26 cellular contexts compared by ENCODE assay signal in the genomic region with DNA sequence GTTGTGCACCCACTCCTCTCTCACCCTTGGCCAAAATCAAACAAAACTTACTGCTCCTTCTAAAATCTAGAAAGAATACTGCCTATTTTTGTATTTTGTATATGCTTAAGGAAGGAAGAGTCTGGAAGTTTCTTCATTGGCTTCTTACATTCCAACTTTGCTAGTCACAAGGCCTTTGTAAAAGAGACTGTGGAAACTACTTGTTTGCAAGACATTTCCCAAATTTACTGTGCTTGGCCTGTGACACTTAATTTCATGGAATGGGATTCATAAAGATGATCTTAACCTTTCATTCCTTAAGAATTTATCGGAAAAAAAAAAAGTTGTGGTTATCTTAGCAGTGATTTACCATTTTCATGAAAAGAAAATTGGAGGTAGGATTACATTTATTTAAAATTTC.
DNase-seq lines count a peak whose midpoint lies in the region; ATAC-seq and TF ChIP-seq lines count a peak whose summit lies in the region.
"Had no signal": no experiment of that assay in that cellular context is flagged by ENCODE, and none has a peak within 500 bp of the region (broad histone marks: within the 10 kb centered on the region; RNA-seq: fewer than 3 reads in every experiment).

No MANE protein-coding gene starts in this region.

- TF ChIP-seq CTCF in AG04449 (IDR thresholded peaks at IDR 0.05; ENCODE audit: insufficient read depth, low read length, missing control alignments) (no peak), fibroblast of pulmonary artery (IDR thresholded peaks at IDR 0.05; ENCODE audit: low read length, missing control alignments) (no peak)

- POLR2A ChIA-PET in AG04449 (lab: Yijun Ruan, JAX): no interaction called here

- H3K4me1 Mint-ChIP-seq in stimulated activated effector memory CD8-positive, alpha-beta T cell treated with anti-CD3 and anti-CD28 coated beads, Interleukin-12 subunit alpha, Interleukin-12 subunit beta, amount 100 ng/mL, for 72 hours: no peaks in the 10 kb centered on the region
- H3K4me1 Mint-ChIP-seq: nephron progenitor cell had no signal

- H3K36me3 Mint-ChIP-seq in stimulated activated effector memory CD8-positive, alpha-beta T cell treated with anti-CD3 and anti-CD28 coated beads, Interleukin-12 subunit alpha, Interleukin-12 subunit beta, amount 100 ng/mL, for 72 hours: peaks cover 24% of the 10 kb centered on the region

- CTCF ChIA-PET in AG04449 (lab: Yijun Ruan, JAX): no interaction called here

- H3K9me3 Mint-ChIP-seq in stimulated activated effector memory CD8-positive, alpha-beta T cell treated with anti-CD3 and anti-CD28 coated beads, Interleukin-12 subunit alpha, Interleukin-12 subunit beta, amount 100 ng/mL, for 72 hours: no peaks in the 10 kb centered on the region
- H3K9me3 Mint-ChIP-seq: activated naive CD4-positive, alpha-beta T cell treated with anti-CD3 and anti-CD28 coated beads for 36 hours; nephron progenitor cell had no signal

- no peak overlapping the region for H3K4me3 Mint-ChIP-seq in stimulated activated effector memory CD8-positive, alpha-beta T cell treated with anti-CD3 and anti-CD28 coated beads, Interleukin-12 subunit alpha, Interleukin-12 subunit beta, amount 100 ng/mL, for 72 hours
- H3K4me3 Mint-ChIP-seq: activated naive CD4-positive, alpha-beta T cell treated with anti-CD3 and anti-CD28 coated beads for 36 hours; nephron progenitor cell had no signal

- no peak overlapping the region for H3K27ac Mint-ChIP-seq in stimulated activated effector memory CD8-positive, alpha-beta T cell treated with anti-CD3 and anti-CD28 coated beads, Interleukin-12 subunit alpha, Interleukin-12 subunit beta, amount 100 ng/mL, for 72 hours
- H3K27ac Mint-ChIP-seq: activated naive CD4-positive, alpha-beta T cell treated with anti-CD3 and anti-CD28 coated beads for 36 hours; nephron progenitor cell had no signal

- H3K4me3 ChIP-seq in AG04449 (ENCODE audit: low read depth, low read length) (no peak overlapping the region), fibroblast of pulmonary artery (replicated peaks; ENCODE audit: low read depth, low read length) (no peak overlapping the region)
- H3K4me3 ChIP-seq: BLaER1 treated with 17β-estradiol and CSF1 and Interleukin-3, amounts not matched to agents 10 nM and 100 nM; gastrocnemius medialis; lung; skin epidermis; transverse colon had no signal

- DNase-seq in AG04449 (ENCODE audit: low read depth, low spot score): peak; percentile 31
- peak; percentile 50 for DNase-seq in GM04504 (ENCODE audit: low read depth)
- peak; percentile 4 for DNase-seq in astrocyte of the hippocampus (ENCODE audit: low read depth, low spot score)
- peak; percentile 23 for DNase-seq in fibroblast of pulmonary artery (ENCODE audit: low read depth)
- no peak for DNase-seq in activated gamma-delta T cell treated with Interleukin-2 at 50 U/mL for 16 hours
- no peak for DNase-seq in stimulated activated effector memory CD8-positive, alpha-beta T cell treated with anti-CD3 and anti-CD28 coated beads, Interleukin-12 subunit alpha, Interleukin-12 subunit beta, amount 100 ng/mL, for 72 hours (ENCODE audit: low spot score in 2 of 2)
- DNase-seq in SK-N-DZ (ENCODE audit: low spot score): no peak
- DNase-seq: activated naive CD4-positive, alpha-beta T cell treated with anti-CD3 and anti-CD28 coated beads for 36 hours; amygdala; COR-L47; dermis blood vessel endothelial cell; DMS79; gastrocnemius medialis; NCI-H187 treated with DMSO at 0.1 percent for 48 hours; NCI-H2171 treated with DMSO at 0.1 percent for 48 hours; NCI-H526; nephron progenitor cell; SIG-M5; stimulated activated CD8-positive, alpha-beta memory T cell treated with anti-CD3 and anti-CD28 coated beads, Interleukin-4, amount 100 ng/mL, for 48 hours; T1000; transverse colon had no signal

- ATAC-seq in activated CD4-positive, CD25-positive, alpha-beta regulatory T cell treated with anti-CD3 and anti-CD28 coated beads, Interleukin-2, amount 50 U/mL, for 24 hours: no peak
- no peak for ATAC-seq in stimulated activated effector memory CD8-positive, alpha-beta T cell treated with anti-CD3 and anti-CD28 coated beads, Interleukin-12 subunit alpha, Interleukin-12 subunit beta, amount 100 ng/mL, for 72 hours
- ATAC-seq: gastrocnemius medialis, HepG2 had no signal

Comparison
In these comparisons a context has a peak if more than half of its experiments do, and no peak if none do; other contexts are left out.
1. DNase-seq: peak in AG04449 (single experiment), GM04504 (single experiment), astrocyte of the hippocampus (single experiment) and fibroblast of pulmonary artery (single experiment); none in activated gamma-delta T cell treated with Interleukin-2 at 50 U/mL for 16 hours (single experiment), stimulated activated effector memory CD8-positive, alpha-beta T cell treated with anti-CD3 and anti-CD28 coated beads, Interleukin-12 subunit alpha, Interleukin-12 subunit beta, amount 100 ng/mL, for 72 hours (0 of 2) and SK-N-DZ (single experiment).